ENCODE assay signal across 8 cellular contexts in the genomic region with DNA sequence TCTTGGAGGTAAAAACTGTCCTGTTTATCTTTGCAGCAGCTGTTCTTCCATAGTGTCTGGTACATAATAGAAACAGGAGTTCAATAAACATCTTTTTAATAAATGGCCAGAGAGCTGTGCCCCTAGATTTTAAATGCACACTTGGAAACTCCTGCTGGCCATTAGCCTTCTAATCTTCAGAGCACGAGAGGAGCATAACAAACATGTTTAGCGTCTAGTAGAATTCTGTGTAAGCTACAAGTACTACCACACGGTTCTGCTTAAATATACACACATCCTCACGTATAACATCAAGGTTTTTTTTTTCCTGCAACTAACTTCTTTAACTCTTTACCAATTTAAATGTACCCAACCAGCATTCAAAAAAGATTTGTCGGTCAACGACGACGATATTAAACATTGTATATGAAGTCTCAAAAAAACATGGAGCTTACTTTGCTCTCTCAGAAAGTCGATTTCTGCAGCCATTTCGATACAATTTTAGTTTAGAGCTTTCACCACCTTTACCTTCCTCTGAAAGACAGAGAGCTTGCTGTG. TPM values are rescaled to one million over a fixed set of nuclear protein-coding genes. Genes with fewer than 3 reads are reported as not detected.
A peak's percentile ranks its signal among the peaks of the same experiment; 100 is the strongest.
DNase-seq lines count a peak whose midpoint lies in the region; ATAC-seq, FAIRE-seq and TF ChIP-seq lines count a peak whose summit lies in the region.

No MANE protein-coding gene starts in this region.

- TF ChIP-seq POLR2A in GM12892 (IDR thresholded peaks at IDR 0.05; ENCODE audit: low read depth, low read length), result no peak
- no peak for TF ChIP-seq POLR2A in heart left ventricle (IDR thresholded peaks at IDR 0.05)

- peak; percentile 90 for FAIRE-seq in GM12892 (lab: Jason Lieb, UNC)

- no peaks in the 10 kb centered on the region for H3K9me3 ChIP-seq in RWPE2 (ENCODE audit: severe bottlenecking)
- H3K9me3 ChIP-seq in heart left ventricle, result no peaks in the 10 kb centered on the region
- H3K9me3 ChIP-seq in skeletal muscle satellite cell (replicated peaks; ENCODE audit: low read length), result no peaks in the 10 kb centered on the region

- DNase-seq in GM12892 (ENCODE audit: insufficient read length) (no peak), RWPE2 (ENCODE audit: low spot score) (no peak), heart left ventricle (no peak), posterior vena cava (ENCODE audit: low spot score) (no peak)

- peak overlapping the region; percentile 95 for H3K4me3 ChIP-seq in RWPE2 (ENCODE audit: severe bottlenecking)
- H3K4me3 ChIP-seq in heart left ventricle, result peak overlapping the region; percentile 42 to 92 (median 78)
- peak overlapping the region; percentile 88 for H3K4me3 ChIP-seq in skeletal muscle satellite cell (ENCODE audit: low read length)

- H3K4me1 ChIP-seq in RWPE2 (ENCODE audit: insufficient read depth, poor library complexity, severe bottlenecking) (peaks cover 17% of the 10 kb centered on the region), heart left ventricle (peaks cover 0 to 59% (median 23%) of the 10 kb centered on the region in 12 donors), skeletal muscle satellite cell (ENCODE audit: control insufficient read depth, insufficient read depth, low read length) (peaks cover 13% of the 10 kb centered on the region)

- peak overlapping the region; percentile 90 for H3K9ac ChIP-seq in skeletal muscle satellite cell (ENCODE audit: low read depth, low read length)

- H3K27ac ChIP-seq in RWPE2 (ENCODE audit: poor library complexity, severe bottlenecking) (peak overlapping the region; percentile 74), heart left ventricle (peak overlapping the region; percentile 81 to 98 (median 94))

- no peaks in the 10 kb centered on the region for H3K27me3 ChIP-seq in RWPE2 (ENCODE audit: insufficient read depth, poor library complexity, severe bottlenecking)
- H3K27me3 ChIP-seq in heart left ventricle, result no peaks in the 10 kb centered on the region
- no peaks in the 10 kb centered on the region for H3K27me3 ChIP-seq in skeletal muscle satellite cell (ENCODE audit: control insufficient read depth, insufficient read depth, low read length)

- ATAC-seq in RWPE2 (ENCODE audit: low read depth) (0 out of 3 replicates have a peak, but pooled peaks have one; percentile 10), heart left ventricle (peak in 1 of 4 donors; percentile 19), GM19467 (IDR thresholded peaks at IDR 0.05; ENCODE audit: unreplicated experiment) (no peak), HG02798 (IDR thresholded peaks at IDR 0.05; ENCODE audit: poor library complexity, unreplicated experiment) (no peak), HG03039 (IDR thresholded peaks at IDR 0.05; ENCODE audit: unreplicated experiment) (no peak)

- WGBS in heart left ventricle, 4 donors, result 0% methylated on average over 10 of the region's 10 CpGs

- TF ChIP-seq CTCF in RWPE2 (IDR thresholded peaks at IDR 0.05; ENCODE audit: poor library complexity, severe bottlenecking) (no peak), heart left ventricle (IDR thresholded peaks at IDR 0.05) (no peak)

- no peaks in the 10 kb centered on the region for H3K36me3 ChIP-seq in RWPE2 (ENCODE audit: low read depth)
- H3K36me3 ChIP-seq in heart left ventricle, result no peaks in the 10 kb centered on the region
- H3K36me3 ChIP-seq in skeletal muscle satellite cell (ENCODE audit: insufficient read depth, low read length), result no peaks in the 10 kb centered on the region

- peak overlapping the region; percentile 82 for H3K4me2 ChIP-seq in skeletal muscle satellite cell (ENCODE audit: low read length)

- intact Hi-C loops in heart left ventricle (cut with DNase I), result loop anchor here in 3 of 10 donors (5.0 to 10.0 kb wide), 5 partner anchors 278 to 1030 kb away; a partner anchor contains a TSS
- intact Hi-C loops in posterior vena cava (cut with DNase I), result no loop called here

RNA-seq across cellular contexts. Expression of a gene that starts 0.6 kb away (rescaled TPM):
- 20.7 TPM for polyA plus RNA-seq in GM12892 (2012; ENCODE audit: missing spikeins)
- total RNA-seq in heart left ventricle (10 to 100 TPM in 6 of 9 donors, 1 to 10 TPM in 3; 5.3 to 13.7 (median 10.8) TPM), posterior vena cava (10 to 100 TPM; 18.0 to 19.8 TPM)
- polyA plus RNA-seq in heart left ventricle, result 1 to 10 TPM; 3.4 to 3.9 TPM
- 10.9 and 15.0 TPM in 2 replicates for total RNA-seq in skeletal muscle satellite cell (2012; rRNA removed)

RNA-seq across cellular contexts. Expression of a gene that starts 3.2 kb away (rescaled TPM):
- 25.0 TPM for polyA plus RNA-seq in GM12892 (2012; ENCODE audit: missing spikeins)
- total RNA-seq in heart left ventricle (10 to 100 TPM in 1 of 9 donors, 1 to 10 TPM in 8; 2.8 to 11.7 (median 4.3) TPM), posterior vena cava (1 to 10 TPM; 5.1 to 7.1 TPM)
- 1 to 10 TPM; 3.8 to 4.4 TPM for polyA plus RNA-seq in heart left ventricle
- total RNA-seq in skeletal muscle satellite cell (2012; rRNA removed), result 7.4 and 8.3 TPM in 2 replicates
